In genomic region chr7:228610-229009, GRCh38 we compare ENCODE assay signal across 19 cellular contexts. TPM values are rescaled to one million over a fixed set of nuclear protein-coding genes. Genes with fewer than 3 reads are reported as not detected.
A peak's percentile ranks its signal among the peaks of the same experiment; 100 is the strongest.
DNase-seq lines count a peak whose midpoint lies in the region; ATAC-seq, FAIRE-seq and TF ChIP-seq lines count a peak whose summit lies in the region.
"Had no signal": no experiment of that assay in that cellular context is flagged by ENCODE, and none has a peak within 500 bp of the region (broad histone marks: within the 10 kb centered on the region; RNA-seq: fewer than 3 reads in every experiment).

No MANE protein-coding gene starts in this region.

- ATAC-seq in lower lobe of right lung (no peak), natural killer cell (no peak)
- ATAC-seq: activated CD4-positive, alpha-beta T cell treated with anti-CD3 and anti-CD28 coated beads for 36 hours; activated CD8-positive, alpha-beta memory T cell treated with anti-CD3 and anti-CD28 coated beads, Interleukin-2, amount 10 ng/mL, durations not matched to agents 7 days and 5 days; effector memory CD8-positive, alpha-beta T cell; natural killer cell treated with Interleukin-12 subunit alpha and Interleukin-12 subunit beta and Interleukin-15 and Interleukin-18, amount 100 ng/mL, for 72 hours had no signal

- H3K9ac ChIP-seq in BLaER1 treated with 17β-estradiol and CSF1 and Interleukin-3, amounts not matched to agents 10 nM and 100 nM: peak overlapping the region in 2 of 11 experiments; percentile 7 to 58; a peak in 2 of 22 replicates
- peak overlapping the region; percentile 47 for H3K9ac ChIP-seq in astrocyte (ENCODE audit: low read length)

- no peaks in the 10 kb centered on the region for H3K9me3 ChIP-seq in BLaER1 treated with 17β-estradiol and CSF1 and Interleukin-3, amounts not matched to agents 10 nM and 100 nM (replicated peaks in 1 of 11)
- no peaks in the 10 kb centered on the region for H3K9me3 ChIP-seq in astrocyte (ENCODE audit: insufficient read depth, low read depth, low read length)
- H3K9me3 ChIP-seq in lower lobe of right lung: no peaks in the 10 kb centered on the region
- no peaks in the 10 kb centered on the region for H3K9me3 ChIP-seq in stomach

- FAIRE-seq in astrocyte (lab: Jason Lieb, UNC): no peak

- H3K4me3 Mint-ChIP-seq in astrocyte (ENCODE audit: unreplicated experiment) (no peak overlapping the region), natural killer cell (no peak overlapping the region)
- H3K4me3 Mint-ChIP-seq: activated CD4-positive, alpha-beta T cell treated with anti-CD3 and anti-CD28 coated beads for 36 hours; activated CD8-positive, alpha-beta memory T cell treated with anti-CD3 and anti-CD28 coated beads, Interleukin-2, amount 10 ng/mL, durations not matched to agents 7 days and 5 days; CD8-positive, alpha-beta memory T cell; effector memory CD8-positive, alpha-beta T cell; natural killer cell treated with Interleukin-12 subunit alpha and Interleukin-12 subunit beta and Interleukin-15 and Interleukin-18, amount 100 ng/mL, for 72 hours had no signal

- H3K27me3 Mint-ChIP-seq in astrocyte (ENCODE audit: low read depth, unreplicated experiment): peaks cover 2% of the 10 kb centered on the region
- no peaks in the 10 kb centered on the region for H3K27me3 Mint-ChIP-seq in natural killer cell (ENCODE audit: low read depth in 2 of 2)
- H3K27me3 Mint-ChIP-seq: activated CD4-positive, alpha-beta T cell treated with anti-CD3 and anti-CD28 coated beads for 36 hours; activated CD8-positive, alpha-beta memory T cell treated with anti-CD3 and anti-CD28 coated beads, Interleukin-2, amount 10 ng/mL, durations not matched to agents 7 days and 5 days; natural killer cell treated with Interleukin-12 subunit alpha and Interleukin-12 subunit beta and Interleukin-15 and Interleukin-18, amount 100 ng/mL, for 72 hours had no signal

- H3K27ac ChIP-seq in BLaER1 treated with 17β-estradiol and CSF1 and Interleukin-3, amounts not matched to agents 10 nM and 100 nM: no peak overlapping the region
- peak overlapping the region; percentile 74 for H3K27ac ChIP-seq in astrocyte (ENCODE audit: low read depth, low read length)
- H3K27ac ChIP-seq in lower lobe of right lung: peak overlapping the region; percentile 36
- H3K27ac ChIP-seq in stomach: peak overlapping the region; percentile 16 to 95 (median 91)

- intact Hi-C loops in lower lobe of right lung (cut with DNase I) (no loop called here), stomach (cut with DNase I; ENCODE audit: low total_unique reads) (no loop called here), natural killer cell (cut with micrococcal nuclease) (no loop called here)

- H4K20me1 ChIP-seq in BLaER1 treated with 17β-estradiol and CSF1 and Interleukin-3, amounts not matched to agents 10 nM and 100 nM: peaks cover 49 to 86% (median 78%) of the 10 kb centered on the region in 11 experiments
- H4K20me1 ChIP-seq in astrocyte (ENCODE audit: insufficient read depth, low read length): peaks cover 47% of the 10 kb centered on the region

- peaks cover 0 to 15% (median 8%) of the 10 kb centered on the region in 11 experiments; a peak in 16 of 22 replicates for H3K27me3 ChIP-seq in BLaER1 treated with 17β-estradiol and CSF1 and Interleukin-3, amounts not matched to agents 10 nM and 100 nM
- H3K27me3 ChIP-seq in astrocyte (ENCODE audit: insufficient read depth, low read length): no peaks in the 10 kb centered on the region
- no peaks in the 10 kb centered on the region for H3K27me3 ChIP-seq in lower lobe of right lung (ENCODE audit: low read depth)
- no peaks in the 10 kb centered on the region for H3K27me3 ChIP-seq in stomach

- no peak for TF ChIP-seq CTCF in astrocyte (IDR thresholded peaks at IDR 0.05; ENCODE audit: insufficient read depth, low read depth, low read length)
- no peak for TF ChIP-seq CTCF in lower lobe of right lung (IDR thresholded peaks at IDR 0.05)
- no peak for TF ChIP-seq CTCF in stomach (IDR thresholded peaks at IDR 0.05)
- no peak for TF ChIP-seq CTCF in natural killer cell (IDR thresholded peaks at IDR 0.05)

- no peaks in the 10 kb centered on the region for H3K4me1 Mint-ChIP-seq in astrocyte (ENCODE audit: low read depth, unreplicated experiment)
- no peaks in the 10 kb centered on the region for H3K4me1 Mint-ChIP-seq in natural killer cell
- H3K4me1 Mint-ChIP-seq: activated CD4-positive, alpha-beta T cell treated with anti-CD3 and anti-CD28 coated beads for 36 hours; activated CD8-positive, alpha-beta memory T cell treated with anti-CD3 and anti-CD28 coated beads, Interleukin-2, amount 10 ng/mL, durations not matched to agents 7 days and 5 days; CD8-positive, alpha-beta memory T cell had no signal

- no peak for TF ChIP-seq POLR2A in stomach (IDR thresholded peaks at IDR 0.05)

- no peak for DNase-seq in astrocyte (ENCODE audit: low read depth)
- DNase-seq in lower lobe of right lung: no peak
- DNase-seq in stomach: no peak
- no peak for DNase-seq in activated effector memory CD4-positive, alpha-beta T cell treated with Interleukin-2 at 50 U/mL for 16 hours
- no peak for DNase-seq in amygdala (lab: John Stamatoyannopoulos, UW)
- DNase-seq in NCI-H2171 (lab: John Stamatoyannopoulos, UW): no peak
- DNase-seq in natural killer cell: no peak
- DNase-seq: activated CD4-positive, alpha-beta T cell treated with anti-CD3 and anti-CD28 coated beads for 36 hours; activated CD8-positive, alpha-beta memory T cell treated with anti-CD3 and anti-CD28 coated beads, Interleukin-2, amount 10 ng/mL, durations not matched to agents 7 days and 5 days; CD8-positive, alpha-beta memory T cell; cerebellar nuclear complex; effector memory CD8-positive, alpha-beta T cell; KG1; MV-4-11; NCI-H1930; NCI-H446; NK-92 treated with Interleukin-12 subunit alpha and Interleukin-12 subunit beta, amount 100 ng/mL, for 24 hours had no signal

- H3K27ac Mint-ChIP-seq in astrocyte (ENCODE audit: unreplicated experiment): no peak overlapping the region
- H3K27ac Mint-ChIP-seq in natural killer cell: no peak overlapping the region
- H3K27ac Mint-ChIP-seq: activated CD4-positive, alpha-beta T cell treated with anti-CD3 and anti-CD28 coated beads for 36 hours; activated CD8-positive, alpha-beta memory T cell treated with anti-CD3 and anti-CD28 coated beads, Interleukin-2, amount 10 ng/mL, durations not matched to agents 7 days and 5 days; CD8-positive, alpha-beta memory T cell; effector memory CD8-positive, alpha-beta T cell; natural killer cell treated with Interleukin-12 subunit alpha and Interleukin-12 subunit beta and Interleukin-15 and Interleukin-18, amount 100 ng/mL, for 72 hours had no signal

- H3K9me3 Mint-ChIP-seq in astrocyte (ENCODE audit: unreplicated experiment) (peaks cover 4% of the 10 kb centered on the region), natural killer cell (no peaks in the 10 kb centered on the region)
- H3K9me3 Mint-ChIP-seq: CD8-positive, alpha-beta memory T cell; effector memory CD8-positive, alpha-beta T cell; natural killer cell treated with Interleukin-12 subunit alpha and Interleukin-12 subunit beta and Interleukin-15 and Interleukin-18, amount 100 ng/mL, for 72 hours had no signal

- peaks cover 0 to 77% (median 17%) of the 10 kb centered on the region in 11 experiments; a peak in 14 of 22 replicates for H3K36me3 ChIP-seq in BLaER1 treated with 17β-estradiol and CSF1 and Interleukin-3, amounts not matched to agents 10 nM and 100 nM
- H3K36me3 ChIP-seq in astrocyte (ENCODE audit: insufficient read depth, low read length) (peaks cover 3% of the 10 kb centered on the region), lower lobe of right lung (no peaks in the 10 kb centered on the region), stomach (peaks cover 5 to 38% (median 24%) of the 10 kb centered on the region in 4 donors)

- 55 to 84% (median 83%) methylated on average over 5 to 12 of the region's 12 CpGs for WGBS in stomach, 5 donors

- TF ChIP-seq EP300 in stomach (IDR thresholded peaks at IDR 0.05): no peak

- no peak overlapping the region for H2AFZ ChIP-seq in astrocyte (ENCODE audit: low read depth, low read length)

- H3K36me3 Mint-ChIP-seq in astrocyte (ENCODE audit: low read depth, unreplicated experiment) (peaks cover 5% of the 10 kb centered on the region), natural killer cell (no peaks in the 10 kb centered on the region)
- H3K36me3 Mint-ChIP-seq: activated CD8-positive, alpha-beta memory T cell treated with anti-CD3 and anti-CD28 coated beads, Interleukin-2, amount 10 ng/mL, durations not matched to agents 7 days and 5 days; CD8-positive, alpha-beta memory T cell; natural killer cell treated with Interleukin-12 subunit alpha and Interleukin-12 subunit beta and Interleukin-15 and Interleukin-18, amount 100 ng/mL, for 72 hours had no signal

- peaks cover 21 to 73% (median 60%) of the 10 kb centered on the region in 10 experiments for H3K4me1 ChIP-seq in BLaER1 treated with 17β-estradiol and CSF1 and Interleukin-3, amounts not matched to agents 10 nM and 100 nM
- H3K4me1 ChIP-seq in astrocyte (ENCODE audit: insufficient read depth, low read length) (peaks cover 60% of the 10 kb centered on the region), lower lobe of right lung (peaks cover 15% of the 10 kb centered on the region), stomach (peaks cover 35 to 67% (median 56%) of the 10 kb centered on the region in 4 donors)

- peaks cover 55% of the 10 kb centered on the region for H3K79me2 ChIP-seq in astrocyte (ENCODE audit: insufficient read depth, low read length)

- H3K4me2 ChIP-seq in BLaER1 treated with 17β-estradiol and CSF1 and Interleukin-3, amounts not matched to agents 10 nM and 100 nM: peak overlapping the region in 7 of 11 experiments; percentile 7 to 42 (median 18); a peak in 9 of 22 replicates
- H3K4me2 ChIP-seq in astrocyte (ENCODE audit: low read length): peak overlapping the region; percentile 35

- no peak overlapping the region for H3K4me3 ChIP-seq in BLaER1 treated with 17β-estradiol and CSF1 and Interleukin-3, amounts not matched to agents 10 nM and 100 nM
- H3K4me3 ChIP-seq in astrocyte (ENCODE audit: insufficient read depth, low read depth, low read length): no peak overlapping the region
- no peak overlapping the region for H3K4me3 ChIP-seq in lower lobe of right lung
- no peak overlapping the region for H3K4me3 ChIP-seq in stomach

RNA-seq across cellular contexts. Expression of gene FAM20C, which starts 36.2 kb away (rescaled TPM):
- total RNA-seq in astrocyte: 10.0 and 10.6 TPM in 2 replicates
- 42.9 TPM for total RNA-seq in lower lobe of right lung
- 10 to 100 TPM; 21.3 to 89.8 (median 49.0) TPM for total RNA-seq in stomach
- 10 to 100 TPM; 19.1 to 35.2 (median 33.9) TPM for polyA plus RNA-seq in stomach
- 1 to 10 TPM; 1.2 to 8.6 (median 3.9) TPM for total RNA-seq in natural killer cell
- polyA plus RNA-seq: CD8-positive, alpha-beta memory T cell had no signal

Comparison
In these comparisons a context has a peak if more than half of its experiments do, and no peak if none do; other contexts are left out.
1. H3K27ac ChIP-seq: peak in astrocyte (single experiment), lower lobe of right lung (single experiment) and stomach (5 of 5); none in BLaER1 treated with 17β-estradiol and CSF1 and Interleukin-3, amounts not matched to agents 10 nM and 100 nM (0 of 11).